ENCODE assay signal across 20 cellular contexts in the genomic region with DNA sequence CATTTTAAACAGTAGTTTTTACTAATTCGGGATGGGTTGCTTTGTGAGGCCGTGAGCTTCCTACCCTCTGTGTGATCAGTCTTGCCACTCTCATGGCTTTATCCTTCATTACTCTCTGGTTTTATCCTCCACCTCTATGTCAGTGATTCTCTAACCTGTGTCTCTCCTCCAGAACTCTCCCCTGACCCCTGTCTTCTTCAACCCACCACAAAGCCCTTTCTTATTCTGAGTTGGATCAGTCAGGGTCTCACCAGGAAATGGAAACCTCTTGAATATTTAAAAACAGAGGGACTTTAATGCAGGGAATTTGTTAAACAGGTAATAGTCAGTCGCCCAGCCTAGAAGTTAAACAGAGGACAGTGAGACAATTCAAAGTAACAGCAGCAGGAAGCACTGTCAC.
"Had no signal": no experiment of that assay in that cellular context is flagged by ENCODE, and none has a peak within 500 bp of the region (broad histone marks: within the 10 kb centered on the region; RNA-seq: fewer than 3 reads in every experiment).

No MANE protein-coding gene starts in this region.

- H2AFZ ChIP-seq: hepatocyte had no signal

- H3K27ac ChIP-seq: coronary artery, hepatocyte, ovary, right atrium auricular region, sigmoid colon, skin epidermis, testis, tibial nerve, upper lobe of right lung had no signal

- H3K9me3 ChIP-seq: ovary, right atrium auricular region, sigmoid colon, testis, tibial nerve, upper lobe of right lung had no signal

- H3K4me1 Mint-ChIP-seq: naive B cell; stimulated activated naive B cell treated with anti-CD40 and anti-IgM and Interleukin-4, amounts not matched to agents 10 μg/mL and 1 μg/mL and 100 μg/mL, for 72 hours had no signal

- H3K4me2 ChIP-seq: hepatocyte had no signal

- H3K4me3 Mint-ChIP-seq: naive B cell; nephron; stimulated activated naive B cell treated with anti-CD40 and anti-IgM and Interleukin-4, amounts not matched to agents 10 μg/mL and 1 μg/mL and 100 μg/mL, for 72 hours; stimulated activated naive CD8-positive, alpha-beta T cell treated with anti-CD3 and anti-CD28 coated beads, Interleukin-15, amount 100 ng/mL, for 72 hours had no signal

- H3K36me3 ChIP-seq: ovary, right atrium auricular region, sigmoid colon, tibial nerve, upper lobe of right lung had no signal

- H3K4me1 ChIP-seq: right atrium auricular region, tibial nerve, upper lobe of right lung had no signal

- H3K27ac Mint-ChIP-seq: nephron; stimulated activated naive B cell treated with anti-CD40 and anti-IgM and Interleukin-4, amounts not matched to agents 10 μg/mL and 1 μg/mL and 100 μg/mL, for 72 hours; stimulated activated naive CD8-positive, alpha-beta T cell treated with anti-CD3 and anti-CD28 coated beads, Interleukin-15, amount 100 ng/mL, for 72 hours had no signal

- ATAC-seq: stimulated activated naive B cell treated with anti-CD40 and anti-IgM and Interleukin-4, amounts not matched to agents 10 μg/mL and 1 μg/mL and 100 μg/mL, for 72 hours; stimulated activated naive CD8-positive, alpha-beta T cell treated with anti-CD3 and anti-CD28 coated beads, Interleukin-15, amount 100 ng/mL, for 72 hours; upper lobe of right lung had no signal

- H3K79me2 ChIP-seq: hepatocyte had no signal

- H3K4me3 ChIP-seq: coronary artery, hepatocyte, ovary, right atrium auricular region, sigmoid colon, skin epidermis, testis, tibial nerve, upper lobe of right lung had no signal

- H3K27me3 ChIP-seq: hepatocyte, ovary, right atrium auricular region, sigmoid colon, testis, upper lobe of right lung had no signal

- DNase-seq: effector CD4-positive, alpha-beta T cell; foreskin melanocyte; head of caudate nucleus; kidney glomerular epithelial cell; mesendoderm; naive B cell; ovary; sigmoid colon; stimulated activated CD4-positive, alpha-beta T cell treated with anti-CD3 and anti-CD28 coated beads, Interleukin-2, amount 100 ng/mL, for 24 hours; stimulated activated CD4-positive, alpha-beta T cell treated with anti-CD3 and anti-CD28 coated beads, Interleukin-4, amount 100 ng/mL, for 4 hours; stimulated activated naive B cell treated with anti-CD40 and anti-IgM and Interleukin-4, amounts not matched to agents 10 μg/mL and 1 μg/mL and 100 μg/mL, for 72 hours; stimulated activated naive CD8-positive, alpha-beta T cell treated with anti-CD3 and anti-CD28 coated beads, Interleukin-15, amount 100 ng/mL, for 72 hours; testis; upper lobe of right lung had no signal
